18 cellular contexts compared by ENCODE assay signal in the genomic region with DNA sequence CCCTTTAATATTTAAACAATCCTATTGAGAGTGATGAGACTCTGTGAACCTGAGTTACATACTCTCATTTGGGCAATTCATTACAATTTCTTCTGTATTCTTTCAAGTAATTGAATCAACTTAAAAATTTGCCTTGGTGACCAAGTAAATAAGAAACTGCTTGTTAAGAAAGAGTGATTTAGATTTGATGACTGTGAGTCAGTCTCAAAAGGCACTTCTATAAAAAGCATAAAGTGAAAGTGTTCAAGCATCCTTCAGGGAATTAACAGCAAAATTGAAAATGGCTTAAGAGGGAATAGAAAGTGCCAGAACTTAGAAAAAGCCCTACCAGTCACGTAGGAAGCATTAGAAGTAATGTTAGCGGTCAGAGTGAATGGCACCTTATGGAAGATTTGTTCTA.
"Had no signal": no experiment of that assay in that cellular context is flagged by ENCODE, and none has a peak within 500 bp of the region (broad histone marks: within the 10 kb centered on the region; RNA-seq: fewer than 3 reads in every experiment).

No MANE protein-coding gene starts in this region.

- DNase-seq: activated B cell treated with CpG ODN at 0.5 μM for 24 hours; activated CD4-positive, alpha-beta T cell treated with anti-CD3 and anti-CD28 coated beads for 36 hours; activated effector memory CD4-positive, alpha-beta T cell treated with Interleukin-2 at 50 U/mL for 16 hours; activated naive CD4-positive, alpha-beta T cell treated with anti-CD3 and anti-CD28 coated beads for 36 hours; activated naive CD8-positive, alpha-beta T cell treated with anti-CD3 and anti-CD28 coated beads for 36 hours; caudate nucleus; cortex of kidney; effector memory CD8-positive, alpha-beta T cell; erythroblast; foreskin keratinocyte; kidney glomerular epithelial cell; naive thymus-derived CD4-positive, alpha-beta T cell; pancreas; sigmoid colon; stimulated activated naive CD4-positive, alpha-beta T cell treated with Interleukin-2 at 50 U/mL for 16 hours; T-helper 2 cell; trophoblast cell had no signal

- ATAC-seq: activated CD4-positive, alpha-beta T cell treated with anti-CD3 and anti-CD28 coated beads for 36 hours; effector memory CD8-positive, alpha-beta T cell; foreskin keratinocyte; left lobe of liver; naive thymus-derived CD4-positive, alpha-beta T cell; pancreas had no signal
